Comparison of ENCODE assay signal across 26 cellular contexts in the genomic region with DNA sequence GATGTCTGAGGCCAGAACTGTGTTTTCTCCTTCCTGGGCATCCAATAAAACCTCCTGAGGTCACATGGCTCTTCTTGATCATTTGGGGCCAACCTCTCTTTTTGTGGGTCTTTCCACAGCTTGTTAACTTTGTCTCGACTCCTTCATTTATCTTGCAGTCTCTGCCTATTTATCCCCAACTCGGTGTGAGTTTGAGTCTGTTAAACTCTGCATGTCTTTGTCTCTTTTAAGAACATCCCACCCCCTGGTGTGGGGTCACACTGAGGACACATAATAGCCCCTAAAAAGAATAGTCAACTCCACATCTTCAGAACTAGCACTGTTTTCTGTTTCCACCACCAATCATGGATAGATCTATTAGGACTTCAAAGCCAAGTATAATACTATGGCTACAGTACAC.
"Had no signal": no experiment of that assay in that cellular context is flagged by ENCODE, and none has a peak within 500 bp of the region (broad histone marks: within the 10 kb centered on the region; RNA-seq: fewer than 3 reads in every experiment).

No MANE protein-coding gene starts in this region.

- H3K27ac Mint-ChIP-seq: activated CD8-positive, alpha-beta T cell treated with anti-CD3 and anti-CD28 coated beads, Interleukin-2, amount 10 ng/mL, durations not matched to agents 7 days and 5 days; activated naive CD8-positive, alpha-beta T cell; T-helper 17 cell; WTC11 had no signal

- ATAC-seq: activated CD8-positive, alpha-beta T cell treated with anti-CD3 and anti-CD28 coated beads, Interleukin-2, amount 10 ng/mL, durations not matched to agents 7 days and 5 days; T-helper 17 cell had no signal

- H2AFZ ChIP-seq: PC-9 had no signal

- H3K4me3 ChIP-seq: PC-9 had no signal

- H3K4me3 Mint-ChIP-seq: activated CD8-positive, alpha-beta T cell treated with anti-CD3 and anti-CD28 coated beads, Interleukin-2, amount 10 ng/mL, durations not matched to agents 7 days and 5 days; activated naive CD8-positive, alpha-beta T cell; T-helper 17 cell; WTC11 had no signal

- H3K27ac ChIP-seq: brain microvascular endothelial cell, PC-9 had no signal

- H3K4me2 ChIP-seq: PC-9 had no signal

- H3K36me3 ChIP-seq: brain microvascular endothelial cell had no signal

- H3K36me3 Mint-ChIP-seq: activated naive CD8-positive, alpha-beta T cell; WTC11 had no signal

- DNase-seq: activated CD4-positive, alpha-beta T cell treated with anti-CD3 and anti-CD28 coated beads for 48 hours; activated CD4-positive, alpha-beta T cell treated with anti-CD3 and anti-CD28 coated beads, Interleukin-2, amount 50 U/mL, for 4 hours; activated CD4-positive, CD25-positive, alpha-beta regulatory T cell treated with anti-CD3 and anti-CD28 coated beads, Interleukin-2, amount 50 U/mL, for 72 hours; activated CD8-positive, alpha-beta memory T cell treated with anti-CD3 and anti-CD28 coated beads, Interleukin-2, amount 50 U/mL, for 48 hours; activated CD8-positive, alpha-beta T cell treated with anti-CD3 and anti-CD28 coated beads, Interleukin-2, amount 10 ng/mL, durations not matched to agents 7 days and 5 days; activated effector memory CD4-positive, alpha-beta T cell treated with Interleukin-2 at 50 U/mL for 16 hours; activated naive CD4-positive, alpha-beta T cell; activated T-cell treated with anti-CD3 and anti-CD28 coated beads, Interleukin-2, amount 50 U/mL, for 1 hour; amygdala; brain microvascular endothelial cell; cerebellar nuclear complex; Karpas-422; MM.1S; NCI-H1105; NCI-H1436 treated with DMSO at 0.1 percent for 48 hours; NCI-H187 treated with DMSO at 0.1 percent for 48 hours; NCI-H2081 treated with DMSO at 0.1 percent for 48 hours; NCI-H510A; NCI-H82; NK-92 treated with Interleukin-12 subunit alpha and Interleukin-12 subunit beta, amount 100 ng/mL, for 24 hours; PC-9; SHP77 treated with DMSO at 0.1 percent for 48 hours; T-helper 17 cell; T-helper 9 cell had no signal

- H3K27me3 Mint-ChIP-seq: activated naive CD8-positive, alpha-beta T cell had no signal
